Comparison of ENCODE assay signal across 11 cellular contexts in genomic region chr6:16901777-16902176, GRCh38.
DNase-seq lines count a peak whose midpoint lies in the region; ATAC-seq and TF ChIP-seq lines count a peak whose summit lies in the region.
"Had no signal": no experiment of that assay in that cellular context is flagged by ENCODE, and none has a peak within 500 bp of the region (broad histone marks: within the 10 kb centered on the region; RNA-seq: fewer than 3 reads in every experiment).

No MANE protein-coding gene starts in this region.

- DNase-seq in H4 (ENCODE audit: low spot score) (peak; percentile 25), Right ventricle myocardium superior (peak; percentile 72), superior temporal gyrus (ENCODE audit: extremely low spot score) (peak; percentile 58), iPS-NIHi7 (ENCODE audit: extremely low spot score) (no peak), NCI-H1417 treated with DMSO at 0.1 percent for 48 hours (lab: John Stamatoyannopoulos, UW) (no peak)
- DNase-seq in activated CD8-positive, alpha-beta T cell treated with anti-CD3 and anti-CD28 coated beads for 36 hours = no peak
- DNase-seq: activated CD4-positive, alpha-beta T cell treated with anti-CD3 and anti-CD28 coated beads, Interleukin-2, amount 50 U/mL, for 4 hours; GF-D8; stimulated activated CD8-positive, alpha-beta memory T cell treated with anti-CD3 and anti-CD28 coated beads, Interleukin-4, amount 100 ng/mL, for 48 hours had no signal

- intact Hi-C loops in Right ventricle myocardium superior (cut with DNase I) = no loop called here
- intact Hi-C loops in activated CD8-positive, alpha-beta T cell treated with anti-CD3 and anti-CD28 coated beads for 36 hours (cut with micrococcal nuclease) = no loop called here

- ATAC-seq in SK-N-SH treated with all-trans-retinoic acid at 6 μM for 48 hours (peak; percentile 85), Right ventricle myocardium superior (ENCODE audit: poor library complexity) (peak; percentile 81), HG03565 (IDR thresholded peaks at IDR 0.05; ENCODE audit: unreplicated experiment) (no peak)
- ATAC-seq in activated CD8-positive, alpha-beta T cell treated with anti-CD3 and anti-CD28 coated beads for 36 hours = no peak

- H3K4me1 Mint-ChIP-seq in activated CD8-positive, alpha-beta T cell treated with anti-CD3 and anti-CD28 coated beads for 36 hours (ENCODE audit: low read depth) = no peaks in the 10 kb centered on the region

- peaks cover 25% of the 10 kb centered on the region for H3K27me3 Mint-ChIP-seq in activated CD8-positive, alpha-beta T cell treated with anti-CD3 and anti-CD28 coated beads for 36 hours

- POLR2A ChIA-PET in activated CD8-positive, alpha-beta T cell treated with anti-CD3 and anti-CD28 coated beads for 36 hours (lab: Charles Lee) = no interaction called here

- CTCF ChIA-PET in activated CD8-positive, alpha-beta T cell treated with anti-CD3 and anti-CD28 coated beads for 36 hours (lab: Charles Lee) = no interaction called here

- H3K4me3 Mint-ChIP-seq in activated CD8-positive, alpha-beta T cell treated with anti-CD3 and anti-CD28 coated beads for 36 hours = no peak overlapping the region

- H3K9me3 Mint-ChIP-seq in activated CD8-positive, alpha-beta T cell treated with anti-CD3 and anti-CD28 coated beads for 36 hours = no peaks in the 10 kb centered on the region

- H3K27ac Mint-ChIP-seq in activated CD8-positive, alpha-beta T cell treated with anti-CD3 and anti-CD28 coated beads for 36 hours = no peak overlapping the region

- no peaks in the 10 kb centered on the region for H3K36me3 Mint-ChIP-seq in activated CD8-positive, alpha-beta T cell treated with anti-CD3 and anti-CD28 coated beads for 36 hours (ENCODE audit: low read depth)

- TF ChIP-seq CTCF in activated CD8-positive, alpha-beta T cell treated with anti-CD3 and anti-CD28 coated beads for 36 hours (IDR thresholded peaks at IDR 0.05) = no peak

TF ChIP-seq in SK-N-SH treated with all-trans-retinoic acid at 6 μM for 48 hours, 23 proteins besides CTCF, POLR2A, EP300 and RAD21:
- TF ChIP-seq SNAI2 (CRISPR knock-in tag; IDR thresholded peaks at IDR 0.05) (no peak), ZNF70 (CRISPR knock-in tag; IDR thresholded peaks at IDR 0.05) (no peak), TSHZ2 (CRISPR knock-in tag; IDR thresholded peaks at IDR 0.05) (no peak), ZC3H10 (CRISPR knock-in tag; IDR thresholded peaks at IDR 0.05) (no peak), ISL1 (CRISPR knock-in tag; IDR thresholded peaks at IDR 0.05) (no peak), PPARA (CRISPR knock-in tag; IDR thresholded peaks at IDR 0.05; ENCODE audit: borderline replicate concordance) (no peak), CSRNP3 (CRISPR knock-in tag; IDR thresholded peaks at IDR 0.05) (no peak)

Comparison
In these comparisons a context has a peak if more than half of its experiments do, and no peak if none do; other contexts are left out.
1. DNase-seq: peak in H4 (single experiment), Right ventricle myocardium superior (single experiment) and superior temporal gyrus (single experiment); none in iPS-NIHi7 (single experiment), NCI-H1417 treated with DMSO at 0.1 percent for 48 hours (single experiment) and activated CD8-positive, alpha-beta T cell treated with anti-CD3 and anti-CD28 coated beads for 36 hours (single experiment).
2. ATAC-seq: peak in SK-N-SH treated with all-trans-retinoic acid at 6 μM for 48 hours (single experiment) and Right ventricle myocardium superior (single experiment); none in HG03565 (single experiment) and activated CD8-positive, alpha-beta T cell treated with anti-CD3 and anti-CD28 coated beads for 36 hours (single experiment).